ENCODE assay signal across 14 cellular contexts in the genomic region with DNA sequence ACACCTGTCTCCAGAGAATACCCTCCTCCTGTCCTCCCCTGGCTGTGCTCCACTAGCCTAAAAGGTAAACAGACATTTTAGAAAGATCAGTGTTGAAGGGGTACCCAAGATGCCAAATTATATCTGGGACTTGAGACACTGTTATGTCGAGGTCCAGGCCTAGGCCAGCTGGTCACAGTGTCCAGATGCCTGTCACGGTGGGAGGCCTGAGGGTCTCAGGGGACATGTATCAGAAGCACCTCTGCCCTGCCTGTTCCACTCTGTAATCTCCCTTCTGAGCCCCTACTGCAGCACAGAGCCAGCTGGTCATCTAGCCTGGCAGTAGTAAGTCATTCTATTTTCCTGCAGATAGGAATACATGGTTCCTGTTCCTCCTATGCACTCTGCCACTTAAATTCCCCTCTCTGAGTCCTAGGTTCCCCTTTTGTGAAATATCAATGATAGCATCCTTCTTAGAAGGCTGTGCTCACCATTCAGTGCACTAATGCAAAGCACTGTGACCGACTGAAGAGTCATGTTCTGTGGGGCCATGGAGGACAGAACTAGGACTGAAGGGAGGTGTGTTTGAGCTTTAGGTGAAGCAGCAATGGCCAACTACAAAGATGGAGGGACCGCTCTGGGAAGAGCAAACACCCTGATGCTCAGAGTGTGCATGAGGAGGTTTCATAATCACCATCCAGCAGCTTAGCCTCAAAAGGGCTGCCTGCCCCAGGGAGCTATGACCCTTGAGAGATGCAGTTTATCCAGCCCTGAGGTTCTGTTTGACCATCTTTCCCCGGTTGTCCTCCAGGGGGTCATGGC. TPM values are rescaled to one million over a fixed set of nuclear protein-coding genes. Genes with fewer than 3 reads are reported as not detected.
"Had no signal": no experiment of that assay in that cellular context is flagged by ENCODE, and none has a peak within 500 bp of the region (broad histone marks: within the 10 kb centered on the region; RNA-seq: fewer than 3 reads in every experiment).

No MANE protein-coding gene starts in this region.

- H3K4me1 ChIP-seq: psoas muscle had no signal

- ATAC-seq: left colon; mucosa of descending colon; naive thymus-derived CD8-positive, alpha-beta T cell; psoas muscle; stimulated activated naive CD8-positive, alpha-beta T cell treated with anti-CD3 and anti-CD28 coated beads, Interleukin-15, Interleukin-2, amounts not matched to agents 100 U/mL and 50 U/mL, for 24 hours had no signal

- H3K27ac Mint-ChIP-seq: activated CD4-positive, alpha-beta T cell treated with anti-CD3 and anti-CD28 coated beads, Interleukin-2, amount 10 ng/mL, durations not matched to agents 24 days and 14 days; activated naive CD8-positive, alpha-beta T cell had no signal

- H3K36me3 Mint-ChIP-seq: activated naive CD8-positive, alpha-beta T cell; naive thymus-derived CD8-positive, alpha-beta T cell had no signal

- H3K9me3 Mint-ChIP-seq: activated CD4-positive, alpha-beta T cell treated with anti-CD3 and anti-CD28 coated beads, Interleukin-2, amount 10 ng/mL, durations not matched to agents 24 days and 14 days; naive thymus-derived CD8-positive, alpha-beta T cell had no signal

- H3K36me3 ChIP-seq: brain microvascular endothelial cell, thoracic aorta had no signal

- DNase-seq: activated CD4-positive, alpha-beta T cell treated with anti-CD3 and anti-CD28 coated beads, Interleukin-2, amount 10 ng/mL, durations not matched to agents 24 days and 14 days; activated effector memory CD4-positive, alpha-beta T cell treated with Interleukin-2 at 50 U/mL for 16 hours; activated T-cell treated with anti-CD3 and anti-CD28 coated beads, Interleukin-2, amount 50 U/mL, for 1 hour; amygdala; brain microvascular endothelial cell; mucosa of descending colon; naive thymus-derived CD8-positive, alpha-beta T cell; psoas muscle; stimulated activated CD4-positive, alpha-beta T cell treated with anti-CD3 and anti-CD28 coated beads, Interleukin-4, amount 100 ng/mL, for 1 hour; stimulated activated CD8-positive, alpha-beta memory T cell treated with anti-CD3 and anti-CD28 coated beads, Interleukin-4, amount 100 ng/mL, for 48 hours; stimulated activated naive CD8-positive, alpha-beta T cell treated with anti-CD3 and anti-CD28 coated beads, Interleukin-15, Interleukin-2, amounts not matched to agents 100 U/mL and 50 U/mL, for 24 hours had no signal

- H3K4me3 Mint-ChIP-seq: activated CD4-positive, alpha-beta T cell treated with anti-CD3 and anti-CD28 coated beads, Interleukin-2, amount 10 ng/mL, durations not matched to agents 24 days and 14 days; activated naive CD8-positive, alpha-beta T cell; naive thymus-derived CD8-positive, alpha-beta T cell had no signal

- H3K4me3 ChIP-seq: mucosa of descending colon, psoas muscle, thoracic aorta had no signal

- H3K9me3 ChIP-seq: mucosa of descending colon, psoas muscle, thoracic aorta had no signal

- H3K27ac ChIP-seq: brain microvascular endothelial cell, psoas muscle, thoracic aorta had no signal

RNA-seq across cellular contexts. Expression of gene TUB, which starts 44.8 kb away (rescaled TPM):
- total RNA-seq: naive thymus-derived CD8-positive, alpha-beta T cell had no signal
